Comparison of ENCODE assay signal across 8 cellular contexts in the genomic region with DNA sequence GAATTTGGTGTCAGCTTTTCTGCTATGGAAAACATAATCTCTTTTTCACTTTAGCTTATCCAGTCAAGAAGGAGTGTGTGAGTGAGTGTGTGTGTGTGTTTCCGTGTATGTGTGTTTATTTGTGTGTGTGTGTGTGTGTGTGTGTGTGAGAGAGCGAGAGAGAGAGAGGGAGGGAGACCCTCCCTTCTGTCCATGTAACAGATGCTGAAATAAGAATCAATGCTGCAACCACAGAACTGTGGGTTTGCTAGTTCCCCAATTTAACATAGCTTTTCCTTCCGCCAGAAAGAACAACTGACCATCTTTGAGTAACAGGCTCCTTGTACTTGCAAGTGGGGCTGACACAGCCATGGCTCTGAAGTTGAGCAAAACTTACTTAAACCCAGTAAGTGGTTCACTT. TPM values are rescaled to one million over a fixed set of nuclear protein-coding genes. Genes with fewer than 3 reads are reported as not detected.
DNase-seq lines count a peak whose midpoint lies in the region; ATAC-seq and TF ChIP-seq lines count a peak whose summit lies in the region.

No MANE protein-coding gene starts in this region.

- H3K27me3 Mint-ChIP-seq in IgD-negative memory B cell: peaks cover 1% of the 10 kb centered on the region

- peak overlapping the region; percentile 68 to 89 (median 80) for H3K4me3 ChIP-seq in BLaER1 treated with 17β-estradiol and CSF1 and Interleukin-3, amounts not matched to agents 10 nM and 100 nM
- H3K4me3 ChIP-seq in colonic mucosa: no peak overlapping the region
- no peak overlapping the region for H3K4me3 ChIP-seq in BE2C (ENCODE audit: low read depth, low read length)

- intact Hi-C loops in colonic mucosa (cut with DNase I): no loop called here

- peak overlapping the region; percentile 90 to 98 (median 93) for H3K9ac ChIP-seq in BLaER1 treated with 17β-estradiol and CSF1 and Interleukin-3, amounts not matched to agents 10 nM and 100 nM
- no peak overlapping the region for H3K9ac ChIP-seq in colonic mucosa (ENCODE audit: low read depth in 2 of 2, low read length in 2 of 2)

- peaks cover 42 to 69% (median 53%) of the 10 kb centered on the region in 10 experiments for H3K4me1 ChIP-seq in BLaER1 treated with 17β-estradiol and CSF1 and Interleukin-3, amounts not matched to agents 10 nM and 100 nM
- H3K4me1 ChIP-seq in colonic mucosa (no peaks in the 10 kb centered on the region), BE2C (no peaks in the 10 kb centered on the region)

- H3K27ac ChIP-seq in BLaER1 treated with 17β-estradiol and CSF1 and Interleukin-3, amounts not matched to agents 10 nM and 100 nM: peak overlapping the region; percentile 91 to 99 (median 95)
- peak overlapping the region; percentile 46 for H3K27ac ChIP-seq in colonic mucosa

- H3K9me3 ChIP-seq in BLaER1 treated with 17β-estradiol and CSF1 and Interleukin-3, amounts not matched to agents 10 nM and 100 nM (replicated peaks in 1 of 11): no peaks in the 10 kb centered on the region
- H3K9me3 ChIP-seq in colonic mucosa (no peaks in the 10 kb centered on the region), BE2C (no peaks in the 10 kb centered on the region)

- H3K4me3 Mint-ChIP-seq in IgD-negative memory B cell: peak overlapping the region; percentile 76 to 88 (median 83)

- peaks cover 5% of the 10 kb centered on the region for H3K36me3 Mint-ChIP-seq in IgD-negative memory B cell

- H3K36me3 ChIP-seq in BLaER1 treated with 17β-estradiol and CSF1 and Interleukin-3, amounts not matched to agents 10 nM and 100 nM: peaks cover 10 to 85% (median 48%) of the 10 kb centered on the region in 11 experiments; a peak in 18 of 22 replicates
- H3K36me3 ChIP-seq in colonic mucosa (no peaks in the 10 kb centered on the region), BE2C (no peaks in the 10 kb centered on the region)

- H3K4me2 ChIP-seq in BLaER1 treated with 17β-estradiol and CSF1 and Interleukin-3, amounts not matched to agents 10 nM and 100 nM: peak overlapping the region; percentile 85 to 99 (median 93)

- H3K9me3 Mint-ChIP-seq in IgD-negative memory B cell: no peaks in the 10 kb centered on the region

- peak overlapping the region; percentile 69 to 91 (median 76) for H3K27ac Mint-ChIP-seq in IgD-negative memory B cell

- no peaks in the 10 kb centered on the region for H3K27me3 ChIP-seq in BLaER1 treated with 17β-estradiol and CSF1 and Interleukin-3, amounts not matched to agents 10 nM and 100 nM
- H3K27me3 ChIP-seq in colonic mucosa (no peaks in the 10 kb centered on the region), BE2C (no peaks in the 10 kb centered on the region; the same call in 1 of the 2 replicates)

- DNase-seq in colonic mucosa (no peak), T-helper 9 cell (no peak), NCI-H526 treated with DMSO at 0.1 percent for 48 hours (lab: John Stamatoyannopoulos, UW) (no peak), RKO (ENCODE audit: low spot score) (no peak), BE2C (no peak)

- H3K4me1 Mint-ChIP-seq in IgD-negative memory B cell: peaks cover 42 to 59% (median 54%) of the 10 kb centered on the region in 3 donors

- peak; percentile 48 for ATAC-seq in GM19438 (IDR thresholded peaks at IDR 0.05; ENCODE audit: low read depth, unreplicated experiment)

- no peak for TF ChIP-seq CTCF in colonic mucosa (IDR thresholded peaks at IDR 0.05)
- TF ChIP-seq CTCF in BE2C (IDR thresholded peaks at IDR 0.05; ENCODE audit: low read depth, low read length): no peak

- peaks cover 0 to 49% (median 0%) of the 10 kb centered on the region in 11 experiments; a peak in 8 of 22 replicates for H4K20me1 ChIP-seq in BLaER1 treated with 17β-estradiol and CSF1 and Interleukin-3, amounts not matched to agents 10 nM and 100 nM

RNA-seq across cellular contexts. Expression of a gene that starts 5.2 kb away (rescaled TPM):
- polyA plus RNA-seq in IgD-negative memory B cell: 835 TPM
- 10 to 100 TPM; 12.8 to 27.6 TPM for total RNA-seq in colonic mucosa
- 12.7 TPM for polyA plus RNA-seq in BE2C (2012; ENCODE audit: insufficient read depth, insufficient read length, low read depth)

RNA-seq across cellular contexts. Expression of a gene that starts 35.0 kb away (rescaled TPM):
- not detected for polyA plus RNA-seq in IgD-negative memory B cell
- not detected for total RNA-seq in colonic mucosa
- 0.65 TPM for polyA plus RNA-seq in BE2C (2012; ENCODE audit: insufficient read depth, insufficient read length, low read depth)

Comparison
In these comparisons a context has a peak if more than half of its experiments do, and no peak if none do; other contexts are left out.
1. H3K4me3 ChIP-seq: peak in BLaER1 treated with 17β-estradiol and CSF1 and Interleukin-3, amounts not matched to agents 10 nM and 100 nM (10 of 10); none in colonic mucosa (single experiment) and BE2C (single experiment).
2. H3K9ac ChIP-seq: peak in BLaER1 treated with 17β-estradiol and CSF1 and Interleukin-3, amounts not matched to agents 10 nM and 100 nM (11 of 11); none in colonic mucosa (0 of 2).